1 cellular context compared by ENCODE assay signal in the genomic region with DNA sequence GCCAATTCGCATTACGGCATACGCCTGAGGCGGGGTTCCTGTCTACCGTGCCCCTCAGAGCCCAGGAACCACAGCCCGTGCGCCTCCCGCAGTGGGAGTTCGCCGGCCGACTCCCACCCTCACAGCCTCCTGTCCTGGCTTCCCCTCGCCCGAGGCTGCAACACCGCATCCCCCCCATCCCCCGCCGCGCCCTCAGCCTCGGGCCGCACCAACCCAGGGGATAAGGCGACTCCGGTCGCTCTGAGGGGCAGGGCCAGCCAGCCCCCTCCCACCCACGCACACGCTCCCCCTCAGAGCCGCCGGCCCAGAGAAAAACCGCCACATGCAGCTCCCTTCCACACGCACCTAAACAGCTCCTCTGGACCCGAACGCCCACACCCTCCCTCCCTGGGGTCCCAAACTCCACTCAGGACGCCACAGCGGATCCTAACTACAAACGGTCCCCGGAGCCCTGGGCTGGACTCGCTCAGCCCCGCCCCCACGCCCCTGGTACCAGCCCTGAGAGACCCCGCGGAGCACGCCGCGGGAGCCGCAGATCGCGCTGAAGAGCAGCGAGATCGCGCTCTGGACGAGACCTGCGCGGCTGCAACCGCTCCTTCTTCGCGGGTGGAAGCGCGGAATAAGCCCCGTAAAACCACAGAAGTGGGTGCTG.
TF ChIP-seq lines count a peak whose summit lies in the region.

A gene with protein sequence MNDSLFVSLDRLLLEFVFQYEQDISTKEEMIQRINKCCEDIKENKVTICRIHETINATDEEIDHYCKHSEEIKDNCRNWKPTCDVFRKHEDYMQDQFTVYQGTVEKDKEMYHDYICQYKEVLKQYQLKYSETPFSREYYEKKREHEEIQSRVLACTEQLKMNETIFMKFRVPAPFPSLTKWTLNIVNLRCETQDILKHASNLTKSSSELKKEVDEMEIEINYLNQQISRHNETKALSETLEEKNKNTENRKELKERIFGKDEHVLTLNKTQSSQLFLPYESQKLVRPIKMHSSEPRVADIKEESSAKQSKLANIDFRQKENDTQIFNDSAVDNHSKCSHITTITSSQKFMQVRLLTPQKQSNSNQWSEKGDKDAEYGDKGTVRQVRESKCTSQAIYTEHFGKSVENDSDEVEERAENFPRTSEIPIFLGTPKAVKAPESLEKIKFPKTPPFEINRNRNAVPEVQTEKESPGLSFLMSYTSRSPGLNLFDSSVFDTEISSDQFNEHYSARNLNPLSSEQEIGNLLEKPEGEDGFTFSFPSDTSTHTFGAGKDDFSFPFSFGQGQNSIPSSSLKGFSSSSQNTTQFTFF (minus strand): TSS at position 464 of the 652 bp plus-strand sequence. CDS start 985 bp downstream, outside the sequence.

TF ChIP-seq in HEK293, 187 proteins besides CTCF, POLR2A, EP300 and RAD21 (continued from another document):
- TF ChIP-seq, protein P1, sequence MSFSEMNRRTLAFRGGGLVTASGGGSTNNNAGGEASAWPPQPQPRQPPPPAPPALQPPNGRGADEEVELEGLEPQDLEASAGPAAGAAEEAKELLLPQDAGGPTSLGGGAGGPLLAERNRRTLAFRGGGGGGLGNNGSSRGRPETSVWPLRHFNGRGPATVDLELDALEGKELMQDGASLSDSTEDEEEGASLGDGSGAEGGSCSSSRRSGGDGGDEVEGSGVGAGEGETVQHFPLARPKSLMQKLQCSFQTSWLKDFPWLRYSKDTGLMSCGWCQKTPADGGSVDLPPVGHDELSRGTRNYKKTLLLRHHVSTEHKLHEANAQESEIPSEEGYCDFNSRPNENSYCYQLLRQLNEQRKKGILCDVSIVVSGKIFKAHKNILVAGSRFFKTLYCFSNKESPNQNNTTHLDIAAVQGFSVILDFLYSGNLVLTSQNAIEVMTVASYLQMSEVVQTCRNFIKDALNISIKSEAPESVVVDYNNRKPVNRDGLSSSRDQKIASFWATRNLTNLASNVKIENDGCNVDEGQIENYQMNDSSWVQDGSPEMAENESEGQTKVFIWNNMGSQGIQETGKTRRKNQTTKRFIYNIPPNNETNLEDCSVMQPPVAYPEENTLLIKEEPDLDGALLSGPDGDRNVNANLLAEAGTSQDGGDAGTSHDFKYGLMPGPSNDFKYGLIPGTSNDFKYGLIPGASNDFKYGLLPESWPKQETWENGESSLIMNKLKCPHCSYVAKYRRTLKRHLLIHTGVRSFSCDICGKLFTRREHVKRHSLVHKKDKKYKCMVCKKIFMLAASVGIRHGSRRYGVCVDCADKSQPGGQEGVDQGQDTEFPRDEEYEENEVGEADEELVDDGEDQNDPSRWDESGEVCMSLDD (tag by site-specific recombination; IDR thresholded peaks at IDR 0.05), result no peak
- TF ChIP-seq, protein P2, sequence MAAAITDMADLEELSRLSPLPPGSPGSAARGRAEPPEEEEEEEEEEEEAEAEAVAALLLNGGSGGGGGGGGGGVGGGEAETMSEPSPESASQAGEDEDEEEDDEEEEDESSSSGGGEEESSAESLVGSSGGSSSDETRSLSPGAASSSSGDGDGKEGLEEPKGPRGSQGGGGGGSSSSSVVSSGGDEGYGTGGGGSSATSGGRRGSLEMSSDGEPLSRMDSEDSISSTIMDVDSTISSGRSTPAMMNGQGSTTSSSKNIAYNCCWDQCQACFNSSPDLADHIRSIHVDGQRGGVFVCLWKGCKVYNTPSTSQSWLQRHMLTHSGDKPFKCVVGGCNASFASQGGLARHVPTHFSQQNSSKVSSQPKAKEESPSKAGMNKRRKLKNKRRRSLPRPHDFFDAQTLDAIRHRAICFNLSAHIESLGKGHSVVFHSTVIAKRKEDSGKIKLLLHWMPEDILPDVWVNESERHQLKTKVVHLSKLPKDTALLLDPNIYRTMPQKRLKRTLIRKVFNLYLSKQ (tag by site-specific recombination; IDR thresholded peaks at IDR 0.05; ENCODE audit: borderline replicate concordance), result no peak
- no peak for TF ChIP-seq ZBTB21 (tag by site-specific recombination; IDR thresholded peaks at IDR 0.05)
- no peak for TF ChIP-seq ZNF138 (tag by site-specific recombination; IDR thresholded peaks at IDR 0.05; ENCODE audit: borderline replicate concordance)
- TF ChIP-seq KLF10 (tag by site-specific recombination; IDR thresholded peaks at IDR 0.05), result no peak
- TF ChIP-seq ZNF785 (tag by site-specific recombination; IDR thresholded peaks at IDR 0.05), result no peak
- no peak for TF ChIP-seq ZNF354C (tag by site-specific recombination; IDR thresholded peaks at IDR 0.05; ENCODE audit: borderline replicate concordance, low read depth)
- TF ChIP-seq ZNF133 (tag by site-specific recombination; IDR thresholded peaks at IDR 0.05), result no peak
- TF ChIP-seq ZNF830 (tag by site-specific recombination; IDR thresholded peaks at IDR 0.05; ENCODE audit: low read depth), result no peak
- no peak for TF ChIP-seq ZFP69B (tag by site-specific recombination; IDR thresholded peaks at IDR 0.05)
- TF ChIP-seq REPIN1 (tag by site-specific recombination; IDR thresholded peaks at IDR 0.05; ENCODE audit: low read depth), result no peak
- no peak for TF ChIP-seq GLIS2 (tag by site-specific recombination; IDR thresholded peaks at IDR 0.05)
- TF ChIP-seq ZNF768 (tag by site-specific recombination; IDR thresholded peaks at IDR 0.05), result no peak
- TF ChIP-seq PRDM1 (tag by site-specific recombination; IDR thresholded peaks at IDR 0.05), result no peak
- no peak for TF ChIP-seq BCL11A (tag by site-specific recombination; IDR thresholded peaks at IDR 0.05; ENCODE audit: low read depth)
- TF ChIP-seq ZNF2 (tag by site-specific recombination; IDR thresholded peaks at IDR 0.05), result no peak
- TF ChIP-seq, protein P3, sequence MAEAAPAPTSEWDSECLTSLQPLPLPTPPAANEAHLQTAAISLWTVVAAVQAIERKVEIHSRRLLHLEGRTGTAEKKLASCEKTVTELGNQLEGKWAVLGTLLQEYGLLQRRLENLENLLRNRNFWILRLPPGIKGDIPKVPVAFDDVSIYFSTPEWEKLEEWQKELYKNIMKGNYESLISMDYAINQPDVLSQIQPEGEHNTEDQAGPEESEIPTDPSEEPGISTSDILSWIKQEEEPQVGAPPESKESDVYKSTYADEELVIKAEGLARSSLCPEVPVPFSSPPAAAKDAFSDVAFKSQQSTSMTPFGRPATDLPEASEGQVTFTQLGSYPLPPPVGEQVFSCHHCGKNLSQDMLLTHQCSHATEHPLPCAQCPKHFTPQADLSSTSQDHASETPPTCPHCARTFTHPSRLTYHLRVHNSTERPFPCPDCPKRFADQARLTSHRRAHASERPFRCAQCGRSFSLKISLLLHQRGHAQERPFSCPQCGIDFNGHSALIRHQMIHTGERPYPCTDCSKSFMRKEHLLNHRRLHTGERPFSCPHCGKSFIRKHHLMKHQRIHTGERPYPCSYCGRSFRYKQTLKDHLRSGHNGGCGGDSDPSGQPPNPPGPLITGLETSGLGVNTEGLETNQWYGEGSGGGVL (tag by site-specific recombination; IDR thresholded peaks at IDR 0.05), result no peak
- TF ChIP-seq EGR2 (tag by site-specific recombination; IDR thresholded peaks at IDR 0.05; ENCODE audit: low read depth), result peak; percentile 61
- TF ChIP-seq ZNF221 (tag by site-specific recombination; IDR thresholded peaks at IDR 0.05; ENCODE audit: borderline replicate concordance), result no peak
- TF ChIP-seq, protein P4, sequence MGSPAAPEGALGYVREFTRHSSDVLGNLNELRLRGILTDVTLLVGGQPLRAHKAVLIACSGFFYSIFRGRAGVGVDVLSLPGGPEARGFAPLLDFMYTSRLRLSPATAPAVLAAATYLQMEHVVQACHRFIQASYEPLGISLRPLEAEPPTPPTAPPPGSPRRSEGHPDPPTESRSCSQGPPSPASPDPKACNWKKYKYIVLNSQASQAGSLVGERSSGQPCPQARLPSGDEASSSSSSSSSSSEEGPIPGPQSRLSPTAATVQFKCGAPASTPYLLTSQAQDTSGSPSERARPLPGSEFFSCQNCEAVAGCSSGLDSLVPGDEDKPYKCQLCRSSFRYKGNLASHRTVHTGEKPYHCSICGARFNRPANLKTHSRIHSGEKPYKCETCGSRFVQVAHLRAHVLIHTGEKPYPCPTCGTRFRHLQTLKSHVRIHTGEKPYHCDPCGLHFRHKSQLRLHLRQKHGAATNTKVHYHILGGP (tag by site-specific recombination; IDR thresholded peaks at IDR 0.05), result no peak
- TF ChIP-seq, protein P5, sequence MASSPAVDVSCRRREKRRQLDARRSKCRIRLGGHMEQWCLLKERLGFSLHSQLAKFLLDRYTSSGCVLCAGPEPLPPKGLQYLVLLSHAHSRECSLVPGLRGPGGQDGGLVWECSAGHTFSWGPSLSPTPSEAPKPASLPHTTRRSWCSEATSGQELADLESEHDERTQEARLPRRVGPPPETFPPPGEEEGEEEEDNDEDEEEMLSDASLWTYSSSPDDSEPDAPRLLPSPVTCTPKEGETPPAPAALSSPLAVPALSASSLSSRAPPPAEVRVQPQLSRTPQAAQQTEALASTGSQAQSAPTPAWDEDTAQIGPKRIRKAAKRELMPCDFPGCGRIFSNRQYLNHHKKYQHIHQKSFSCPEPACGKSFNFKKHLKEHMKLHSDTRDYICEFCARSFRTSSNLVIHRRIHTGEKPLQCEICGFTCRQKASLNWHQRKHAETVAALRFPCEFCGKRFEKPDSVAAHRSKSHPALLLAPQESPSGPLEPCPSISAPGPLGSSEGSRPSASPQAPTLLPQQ (tag by site-specific recombination; IDR thresholded peaks at IDR 0.05), result 0 out of 2 replicates have a peak, but pooled peaks have one; percentile 21
- TF ChIP-seq, protein P6, sequence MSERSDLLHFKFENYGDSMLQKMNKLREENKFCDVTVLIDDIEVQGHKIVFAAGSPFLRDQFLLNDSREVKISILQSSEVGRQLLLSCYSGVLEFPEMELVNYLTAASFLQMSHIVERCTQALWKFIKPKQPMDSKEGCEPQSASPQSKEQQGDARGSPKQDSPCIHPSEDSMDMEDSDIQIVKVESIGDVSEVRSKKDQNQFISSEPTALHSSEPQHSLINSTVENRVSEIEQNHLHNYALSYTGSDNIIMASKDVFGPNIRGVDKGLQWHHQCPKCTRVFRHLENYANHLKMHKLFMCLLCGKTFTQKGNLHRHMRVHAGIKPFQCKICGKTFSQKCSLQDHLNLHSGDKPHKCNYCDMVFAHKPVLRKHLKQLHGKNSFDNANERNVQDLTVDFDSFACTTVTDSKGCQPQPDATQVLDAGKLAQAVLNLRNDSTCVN (tag by site-specific recombination; optimal IDR thresholded peaks at IDR 0.05), result peak; percentile 39
- no peak for TF ChIP-seq OSR2 (tag by site-specific recombination; IDR thresholded peaks at IDR 0.05)
- TF ChIP-seq KLF7 (tag by site-specific recombination; IDR thresholded peaks at IDR 0.05; ENCODE audit: borderline replicate concordance), result no peak
- TF ChIP-seq ZNF394 (tag by site-specific recombination; IDR thresholded peaks at IDR 0.05; ENCODE audit: borderline replicate concordance), result no peak
- no peak for TF ChIP-seq ZNF558 (tag by site-specific recombination; IDR thresholded peaks at IDR 0.05)
- no peak for TF ChIP-seq MEIS1 (CRISPR knock-in tag; IDR thresholded peaks at IDR 0.05; ENCODE audit: borderline replicate concordance)
- TF ChIP-seq ZNF114 (tag by site-specific recombination; IDR thresholded peaks at IDR 0.05), result no peak
- TF ChIP-seq ZNF544 (tag by site-specific recombination; IDR thresholded peaks at IDR 0.05), result no peak
- TF ChIP-seq, protein P7, sequence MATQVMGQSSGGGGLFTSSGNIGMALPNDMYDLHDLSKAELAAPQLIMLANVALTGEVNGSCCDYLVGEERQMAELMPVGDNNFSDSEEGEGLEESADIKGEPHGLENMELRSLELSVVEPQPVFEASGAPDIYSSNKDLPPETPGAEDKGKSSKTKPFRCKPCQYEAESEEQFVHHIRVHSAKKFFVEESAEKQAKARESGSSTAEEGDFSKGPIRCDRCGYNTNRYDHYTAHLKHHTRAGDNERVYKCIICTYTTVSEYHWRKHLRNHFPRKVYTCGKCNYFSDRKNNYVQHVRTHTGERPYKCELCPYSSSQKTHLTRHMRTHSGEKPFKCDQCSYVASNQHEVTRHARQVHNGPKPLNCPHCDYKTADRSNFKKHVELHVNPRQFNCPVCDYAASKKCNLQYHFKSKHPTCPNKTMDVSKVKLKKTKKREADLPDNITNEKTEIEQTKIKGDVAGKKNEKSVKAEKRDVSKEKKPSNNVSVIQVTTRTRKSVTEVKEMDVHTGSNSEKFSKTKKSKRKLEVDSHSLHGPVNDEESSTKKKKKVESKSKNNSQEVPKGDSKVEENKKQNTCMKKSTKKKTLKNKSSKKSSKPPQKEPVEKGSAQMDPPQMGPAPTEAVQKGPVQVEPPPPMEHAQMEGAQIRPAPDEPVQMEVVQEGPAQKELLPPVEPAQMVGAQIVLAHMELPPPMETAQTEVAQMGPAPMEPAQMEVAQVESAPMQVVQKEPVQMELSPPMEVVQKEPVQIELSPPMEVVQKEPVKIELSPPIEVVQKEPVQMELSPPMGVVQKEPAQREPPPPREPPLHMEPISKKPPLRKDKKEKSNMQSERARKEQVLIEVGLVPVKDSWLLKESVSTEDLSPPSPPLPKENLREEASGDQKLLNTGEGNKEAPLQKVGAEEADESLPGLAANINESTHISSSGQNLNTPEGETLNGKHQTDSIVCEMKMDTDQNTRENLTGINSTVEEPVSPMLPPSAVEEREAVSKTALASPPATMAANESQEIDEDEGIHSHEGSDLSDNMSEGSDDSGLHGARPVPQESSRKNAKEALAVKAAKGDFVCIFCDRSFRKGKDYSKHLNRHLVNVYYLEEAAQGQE (tag by site-specific recombination; IDR thresholded peaks at IDR 0.05), result no peak
- TF ChIP-seq ZBTB17 (tag by site-specific recombination; IDR thresholded peaks at IDR 0.05), result no peak
- no peak for TF ChIP-seq ZNF121 (tag by site-specific recombination; IDR thresholded peaks at IDR 0.05)
- no peak for TF ChIP-seq ZFP37 (tag by site-specific recombination; IDR thresholded peaks at IDR 0.05)
- TF ChIP-seq KLF9 (tag by site-specific recombination; IDR thresholded peaks at IDR 0.05; ENCODE audit: low read depth), result peak; percentile 56; the same call in 1 of the 2 replicates
- no peak for TF ChIP-seq ZNF626 (tag by site-specific recombination; IDR thresholded peaks at IDR 0.05)
